Comparison of ENCODE assay signal across 8 cellular contexts in genomic region chr20:30579824-30580438, GRCh38.
DNase-seq lines count a peak whose midpoint lies in the region; ATAC-seq, FAIRE-seq and TF ChIP-seq lines count a peak whose summit lies in the region.
"Not testable (repeated sequence)": the region's sequence is repeated elsewhere in the genome, so short reads cannot be mapped to it uniquely, and the experiment has no call there.

No MANE protein-coding gene starts in this region.

- DNase-seq in A673 (ENCODE audit: low spot score) (peak; percentile 43), H54 (ENCODE audit: insufficient read length, low spot score) (peak; percentile 6), NCI-H2227 (lab: John Stamatoyannopoulos, UW; ENCODE audit: unreplicated experiment) (peak; percentile 88), dorsolateral prefrontal cortex (peak in 7 of 10 donors; percentile 44 to 83 (median 71)), left cardiac atrium (peak; percentile 52), medulla oblongata (ENCODE audit: extremely low spot score) (peak; percentile 76)
- DNase-seq in sciatic nerve (ENCODE audit: low spot score) = not testable (repeated sequence)

- POLR2A ChIA-PET in A673 (lab: Charles Lee; ENCODE audit: low non-redundant PET) = not testable (repeated sequence)

- H3K4me3 ChIP-seq in A673 (ENCODE audit: low read depth, low read length, poor library complexity, severe bottlenecking) = peak overlapping the region; percentile 35
- H3K4me3 ChIP-seq in dorsolateral prefrontal cortex = peak overlapping the region in 56 of 59 donors; percentile 20 to 73 (median 55)

- TF ChIP-seq CTCF in A673 (conservative IDR thresholded peaks at IDR 0.05; ENCODE audit: low read depth, low read length) = not testable (repeated sequence)
- peak in 9 of 56 donors; percentile 6 to 23 (median 15) for TF ChIP-seq CTCF in dorsolateral prefrontal cortex (IDR thresholded peaks at IDR 0.05 in 54 of 56, conservative IDR thresholded peaks at IDR 0.05 in 2 of 56; ENCODE audit: low read depth in 1 of 56, partially characterized antibody in 56 of 56)

- not testable (repeated sequence) for H3K27ac ChIP-seq in A673 (ENCODE audit: low read depth, low read length, poor library complexity, severe bottlenecking)
- peak overlapping the region in 34 of 59 donors; percentile 11 to 89 (median 65) for H3K27ac ChIP-seq in dorsolateral prefrontal cortex

- not testable (repeated sequence) for H3K27me3 ChIP-seq in A673 (replicated peaks; ENCODE audit: insufficient read depth, low read depth, low read length, poor library complexity); dorsolateral prefrontal cortex

- ATAC-seq in SK-N-SH treated with all-trans-retinoic acid at 6 μM for 48 hours = peak; percentile 99
- ATAC-seq in left cardiac atrium = peak; percentile 100
- ATAC-seq in sciatic nerve = peak; percentile 99

- not testable (repeated sequence) for BruUV-seq in A673 (replicated peaks; lab: Mats Ljungman, UMichigan)

- H3K36me3 ChIP-seq in A673 (ENCODE audit: insufficient read depth, low read length, poor library complexity, severe bottlenecking) = not testable (repeated sequence)

- peak; percentile 38; the same call in 1 of the 2 replicates for TF ChIP-seq POLR2A in H54 (IDR thresholded peaks at IDR 0.05; ENCODE audit: low read depth, low read length)

- CTCF ChIA-PET in A673 (lab: Charles Lee) = not testable (repeated sequence)

- H3K4me1 ChIP-seq in A673 (ENCODE audit: insufficient read depth, low read length, poor library complexity, severe bottlenecking) = not testable (repeated sequence)

- H3K9me3 ChIP-seq in A673 (ENCODE audit: low read depth, low read length, poor library complexity, severe bottlenecking) = not testable (repeated sequence)

- FAIRE-seq in H54 (lab: Jason Lieb, UNC) = not testable (repeated sequence)

- intact Hi-C loops in A673 (cut with micrococcal nuclease; ENCODE audit: unreplicated experiment); dorsolateral prefrontal cortex (cut with DNase I); left cardiac atrium (cut with DNase I); sciatic nerve (cut with DNase I): not testable (repeated sequence)

TF ChIP-seq in SK-N-SH treated with all-trans-retinoic acid at 6 μM for 48 hours, 23 proteins besides CTCF, POLR2A, EP300 and RAD21:
- TF ChIP-seq ZFP3 (CRISPR knock-in tag; IDR thresholded peaks at IDR 0.05) = peak; percentile 59; the same call in 1 of the 2 replicates
